ENCODE assay signal across 8 cellular contexts in the genomic region with DNA sequence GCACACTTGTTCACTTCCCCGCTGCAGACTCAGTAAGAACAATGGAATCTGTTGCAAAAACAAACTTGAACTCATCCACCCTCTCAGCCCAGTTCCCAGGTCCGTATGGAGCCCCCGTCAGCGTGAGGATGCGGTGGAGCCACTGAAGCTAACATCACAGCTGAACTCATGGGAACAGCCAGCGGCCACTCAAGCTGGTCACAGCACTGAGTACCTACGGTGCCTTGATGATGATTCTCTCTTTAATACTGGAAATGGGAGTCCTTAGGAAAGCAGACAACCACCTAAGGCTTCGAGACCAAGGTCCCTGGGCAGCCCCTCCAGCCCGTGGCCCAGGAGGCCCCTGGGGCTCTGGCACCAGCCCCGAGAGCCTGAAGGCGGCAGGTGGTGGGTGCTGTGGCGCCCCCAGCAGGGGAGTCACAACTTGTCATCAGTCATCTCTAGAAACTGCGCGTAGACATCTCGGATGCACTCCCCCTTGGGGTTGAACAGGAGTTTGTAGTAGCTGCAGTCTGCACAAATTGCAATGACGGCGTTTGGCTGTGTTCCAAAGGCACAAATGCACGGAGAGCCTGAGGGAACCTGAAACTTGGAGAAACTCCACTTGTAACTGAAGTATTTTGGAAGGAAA. TPM values are rescaled to one million over a fixed set of nuclear protein-coding genes. Genes with fewer than 3 reads are reported as not detected.
DNase-seq lines count a peak whose midpoint lies in the region; ATAC-seq and TF ChIP-seq lines count a peak whose summit lies in the region.

No MANE protein-coding gene starts in this region.

- no peak overlapping the region for H3K4ac ChIP-seq in H9 (ENCODE audit: low read depth, low read length)

- H3T11ph ChIP-seq in H9 (ENCODE audit: low read length) = no peak overlapping the region

- no peaks in the 10 kb centered on the region for H3K27me3 ChIP-seq in H9 (ENCODE audit: insufficient read depth, low read length)

- no peaks in the 10 kb centered on the region for H3K79me1 ChIP-seq in H9 (ENCODE audit: insufficient read depth, low read depth, low read length, poor library complexity, severe bottlenecking)

- H3K4me1 ChIP-seq in H9 (ENCODE audit: insufficient read depth, low read length) = peaks cover 3% of the 10 kb centered on the region; the same call in 1 of the 2 replicates

- H3K4me3 ChIP-seq in choroid plexus epithelial cell (ENCODE audit: low read depth, low read length) = peak overlapping the region; percentile 40

- WGBS in H9 (ENCODE audit: extremely low coverage, insufficient read length, low lambda C conversion rate) = no CpG with 5 or more reads among the region's 18 CpGs

- DNase-seq in AG09319 (ENCODE audit: extremely low read depth, low read depth) = peak; percentile 42
- peak; percentile 84 for DNase-seq in H9
- peak; percentile 88 for DNase-seq in choroid plexus epithelial cell (ENCODE audit: low read depth)
- DNase-seq in midbrain (lab: John Stamatoyannopoulos, UW) = peak; percentile 20
- DNase-seq in GM19240 (ENCODE audit: insufficient read length, low spot score) = no peak

- no peak overlapping the region for H3K23ac ChIP-seq in H9 (ENCODE audit: insufficient read length, low read depth, low read length)

- no peaks in the 10 kb centered on the region for H3K23me2 ChIP-seq in H9 (ENCODE audit: insufficient read length, low read depth, low read length, poor library complexity, severe bottlenecking)

- H4K5ac ChIP-seq in H9 (ENCODE audit: insufficient read length, low read depth, low read length) = no peak overlapping the region

- H3K27ac Mint-ChIP-seq in H9 = peak overlapping the region in 2 of 3 experiments; percentile 74 to 84; a peak in 2 of 7 replicates

- peak; percentile 89 for ATAC-seq in SK-N-SH treated with all-trans-retinoic acid at 6 μM for 48 hours
- no peak for ATAC-seq in GM18867 (IDR thresholded peaks at IDR 0.05; ENCODE audit: unreplicated experiment)
- ATAC-seq in GM19467 (IDR thresholded peaks at IDR 0.05; ENCODE audit: unreplicated experiment) = no peak

- no peak overlapping the region for H4K8ac ChIP-seq in H9 (replicated peaks; ENCODE audit: insufficient read length, low read depth, low read length)

- no peaks in the 10 kb centered on the region for H3K79me2 ChIP-seq in H9 (ENCODE audit: insufficient read depth, low read length)

- H3K27me3 Mint-ChIP-seq in H9 (ENCODE audit: low read depth) = no peaks in the 10 kb centered on the region

- H2BK12ac ChIP-seq in H9 (ENCODE audit: insufficient read length, low read depth, low read length) = no peak overlapping the region

- H4K91ac ChIP-seq in H9 (ENCODE audit: insufficient read length, low read depth, low read length) = no peak overlapping the region

- H2BK15ac ChIP-seq in H9 (ENCODE audit: low read depth, low read length) = no peak overlapping the region

- H3K4me1 Mint-ChIP-seq in H9 = peaks cover 28 to 29% of the 10 kb centered on the region in 2 experiments

- no peak overlapping the region for H2AFZ ChIP-seq in H9 (ENCODE audit: low read length)

- no peak overlapping the region for H3K4me3 Mint-ChIP-seq in H9

- H3K56ac ChIP-seq in H9 (ENCODE audit: insufficient read length, low read depth, low read length) = no peak overlapping the region

- H3K9ac ChIP-seq in H9 (ENCODE audit: extremely low read depth, insufficient read length, low read length) = no peak overlapping the region

- H2BK120ac ChIP-seq in H9 (ENCODE audit: low read depth, low read length, poor library complexity, severe bottlenecking) = no peak overlapping the region

- no peak overlapping the region for H3K18ac ChIP-seq in H9 (ENCODE audit: insufficient read length, low read depth, low read length)

- no peak overlapping the region for H2BK20ac ChIP-seq in H9 (ENCODE audit: low read depth, low read length, poor library complexity, severe bottlenecking)

- H3K27ac ChIP-seq in H9 (ENCODE audit: insufficient read length, low read depth, low read length) = no peak overlapping the region

- H2BK5ac ChIP-seq in H9 (ENCODE audit: insufficient read length, low read length) = no peak overlapping the region

- H3K9me3 ChIP-seq in H9 (ENCODE audit: control insufficient read depth, low read depth, low read length) = no peaks in the 10 kb centered on the region

- no peak overlapping the region for H3K14ac ChIP-seq in H9 (ENCODE audit: insufficient read depth, low read length)

- no peaks in the 10 kb centered on the region for H3K36me3 Mint-ChIP-seq in H9 (ENCODE audit: insufficient read depth in 1 of 3, low read depth in 3 of 3)

- no peak overlapping the region for H2AK5ac ChIP-seq in H9 (ENCODE audit: insufficient read length, low read length)

- no peaks in the 10 kb centered on the region for H4K20me1 ChIP-seq in H9 (ENCODE audit: control insufficient read depth, insufficient read depth, insufficient read length)

- peak; percentile 41 for TF ChIP-seq CTCF in AG09319 (IDR thresholded peaks at IDR 0.05; ENCODE audit: low read depth, low read length)
- peak; percentile 82 for TF ChIP-seq CTCF in H9 (conservative IDR thresholded peaks at IDR 0.05)
- TF ChIP-seq CTCF in choroid plexus epithelial cell (conservative IDR thresholded peaks at IDR 0.05; ENCODE audit: low read depth, low read length) = peak; percentile 69

- H3K9me3 Mint-ChIP-seq in H9 = no peaks in the 10 kb centered on the region

- no peak overlapping the region for H3K4me2 ChIP-seq in H9 (ENCODE audit: insufficient read depth, insufficient read length, low read length)

TF ChIP-seq in SK-N-SH treated with all-trans-retinoic acid at 6 μM for 48 hours, 23 proteins besides CTCF, POLR2A, EP300 and RAD21 (continues in another document):
- TF ChIP-seq ZNF565 (CRISPR knock-in tag; conservative IDR thresholded peaks at IDR 0.05; ENCODE audit: low read depth) = no peak
- TF ChIP-seq BACH2 (CRISPR knock-in tag; IDR thresholded peaks at IDR 0.05; ENCODE audit: borderline replicate concordance) = no peak
- no peak for TF ChIP-seq OSR1 (CRISPR knock-in tag; IDR thresholded peaks at IDR 0.05)
- TF ChIP-seq CSRNP3 (CRISPR knock-in tag; IDR thresholded peaks at IDR 0.05) = no peak
- TF ChIP-seq ZFP30 (CRISPR knock-in tag; IDR thresholded peaks at IDR 0.05) = no peak
- no peak for TF ChIP-seq SNAI2 (CRISPR knock-in tag; IDR thresholded peaks at IDR 0.05)
- no peak for TF ChIP-seq PPARA (CRISPR knock-in tag; IDR thresholded peaks at IDR 0.05; ENCODE audit: borderline replicate concordance)
- TF ChIP-seq, protein P1, sequence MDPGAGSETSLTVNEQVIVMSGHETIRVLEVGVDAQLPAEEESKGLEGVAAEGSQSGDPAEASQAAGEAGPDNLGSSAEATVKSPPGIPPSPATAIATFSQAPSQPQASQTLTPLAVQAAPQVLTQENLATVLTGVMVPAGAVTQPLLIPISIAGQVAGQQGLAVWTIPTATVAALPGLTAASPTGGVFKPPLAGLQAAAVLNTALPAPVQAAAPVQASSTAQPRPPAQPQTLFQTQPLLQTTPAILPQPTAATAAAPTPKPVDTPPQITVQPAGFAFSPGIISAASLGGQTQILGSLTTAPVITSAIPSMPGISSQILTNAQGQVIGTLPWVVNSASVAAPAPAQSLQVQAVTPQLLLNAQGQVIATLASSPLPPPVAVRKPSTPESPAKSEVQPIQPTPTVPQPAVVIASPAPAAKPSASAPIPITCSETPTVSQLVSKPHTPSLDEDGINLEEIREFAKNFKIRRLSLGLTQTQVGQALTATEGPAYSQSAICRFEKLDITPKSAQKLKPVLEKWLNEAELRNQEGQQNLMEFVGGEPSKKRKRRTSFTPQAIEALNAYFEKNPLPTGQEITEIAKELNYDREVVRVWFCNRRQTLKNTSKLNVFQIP (CRISPR knock-in tag; IDR thresholded peaks at IDR 0.05; ENCODE audit: borderline replicate concordance, low read depth) = no peak
- TF ChIP-seq ZNF70 (CRISPR knock-in tag; IDR thresholded peaks at IDR 0.05) = no peak
- TF ChIP-seq TOX (CRISPR knock-in tag; IDR thresholded peaks at IDR 0.05; ENCODE audit: borderline replicate concordance) = no peak
- no peak for TF ChIP-seq ZC3H10 (CRISPR knock-in tag; IDR thresholded peaks at IDR 0.05)
- no peak for TF ChIP-seq ARNTL (CRISPR knock-in tag; IDR thresholded peaks at IDR 0.05; ENCODE audit: borderline replicate concordance, low read depth)
- no peak for TF ChIP-seq ISL1 (CRISPR knock-in tag; IDR thresholded peaks at IDR 0.05)
- no peak for TF ChIP-seq ESRRG (CRISPR knock-in tag; IDR thresholded peaks at IDR 0.05)
- no peak for TF ChIP-seq RARB (CRISPR knock-in tag; IDR thresholded peaks at IDR 0.05)
- TF ChIP-seq ZNF8 (CRISPR knock-in tag; IDR thresholded peaks at IDR 0.05) = no peak
- no peak for TF ChIP-seq GLIS3 (CRISPR knock-in tag; IDR thresholded peaks at IDR 0.05)

RNA-seq across cellular contexts. Expression of gene RHOT1, which starts 31.0 kb away (rescaled TPM):
- total RNA-seq in H9 (2021) = 24.4 and 24.9 TPM in 2 replicates
